In the genomic region with DNA sequence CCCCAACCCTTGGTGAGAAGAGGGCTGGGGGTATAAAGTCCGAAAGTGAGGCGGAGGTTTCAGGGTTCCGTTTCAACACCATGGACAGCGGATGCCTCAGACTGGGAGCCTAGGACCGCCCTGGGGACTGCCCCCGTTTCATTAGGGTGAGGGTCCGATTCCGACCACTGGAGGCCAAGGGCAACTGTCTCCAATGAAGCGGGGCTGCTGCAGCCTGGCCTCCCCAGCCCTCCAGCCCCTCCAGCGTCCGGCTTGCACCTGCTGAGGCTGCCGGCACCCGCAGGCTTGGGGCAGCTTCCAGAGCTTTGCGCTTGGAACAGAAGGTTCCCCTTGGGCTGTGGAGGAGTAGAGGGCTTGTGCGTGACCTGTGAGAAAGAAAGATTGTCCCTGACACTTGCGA, we compare ENCODE assay signal across 17 cellular contexts. TPM values are rescaled to one million over a fixed set of nuclear protein-coding genes. Genes with fewer than 3 reads are reported as not detected.
A peak's percentile ranks its signal among the peaks of the same experiment; 100 is the strongest.
DNase-seq lines count a peak whose midpoint lies in the region; ATAC-seq, FAIRE-seq and TF ChIP-seq lines count a peak whose summit lies in the region.
"Had no signal": no experiment of that assay in that cellular context is flagged by ENCODE, and none has a peak within 500 bp of the region (broad histone marks: within the 10 kb centered on the region; RNA-seq: fewer than 3 reads in every experiment).

No MANE protein-coding gene starts in this region.

- peaks cover 40% of the 10 kb centered on the region for H3K27me3 Mint-ChIP-seq in activated CD8-positive, alpha-beta T cell treated with anti-CD3 and anti-CD28 coated beads, Interleukin-2, amount 10 ng/mL, durations not matched to agents 7 days and 5 days (ENCODE audit: low read depth)
- peaks cover 9 to 18% (median 12%) of the 10 kb centered on the region in 3 donors for H3K27me3 Mint-ChIP-seq in immature natural killer cell (ENCODE audit: low read depth in 3 of 3)

- WGBS in HepG2 (ENCODE audit: low lambda C conversion rate): 18% methylated on average over 14 of the region's 16 CpGs
- WGBS in right lobe of liver (ENCODE audit: insufficient coverage, low coverage, low lambda C conversion rate, missing lambda C conversion rate): 5% methylated on average over 3 of the region's 16 CpGs

- no peak for FAIRE-seq in HepG2 (lab: Jason Lieb, UNC)
- FAIRE-seq: G401.6 had no signal

- no peak overlapping the region for H3K4me2 ChIP-seq in HepG2 (ENCODE audit: low read depth, low read length)

- POLR2A ChIA-PET in HepG2 (lab: Yijun Ruan, JAX): no interaction called here
- POLR2A ChIA-PET in activated CD8-positive, alpha-beta T cell treated with anti-CD3 and anti-CD28 coated beads, Interleukin-2, amount 10 ng/mL, durations not matched to agents 7 days and 5 days (lab: Charles Lee): no interaction called here

- intact Hi-C loops in HepG2 (cut with micrococcal nuclease; ENCODE audit: unreplicated experiment) (no loop called here), right lobe of liver (cut with DNase I) (loop anchor here in 1 of 2 donors (5.0 kb wide), 1 partner anchor 114 kb away; no protein-coding TSS in a partner anchor)

- H3K79me2 ChIP-seq in HepG2 (ENCODE audit: insufficient read depth, low read length): no peaks in the 10 kb centered on the region
- H3K79me2 ChIP-seq: parathyroid adenoma had no signal

- H3K4me1 Mint-ChIP-seq in activated CD8-positive, alpha-beta T cell treated with anti-CD3 and anti-CD28 coated beads, Interleukin-2, amount 10 ng/mL, durations not matched to agents 7 days and 5 days (ENCODE audit: low read depth): peaks cover 10% of the 10 kb centered on the region
- H3K4me1 Mint-ChIP-seq in immature natural killer cell: peaks cover 0 to 12% of the 10 kb centered on the region in 2 donors

- BruUV-seq in HepG2 (replicated peaks; lab: Mats Ljungman, UMichigan): no TSS peak

- no peak overlapping the region for H2AFZ ChIP-seq in HepG2 (ENCODE audit: low read length)
- H2AFZ ChIP-seq: parathyroid adenoma had no signal

- no peaks in the 10 kb centered on the region for H3K36me3 ChIP-seq in HepG2 (replicated peaks in 1 of 2; ENCODE audit: control insufficient read depth in 1 of 2, insufficient read depth in 2 of 2, low read length in 2 of 2)
- no peaks in the 10 kb centered on the region for H3K36me3 ChIP-seq in right lobe of liver
- H3K36me3 ChIP-seq: left lung had no signal

- peaks cover 1% of the 10 kb centered on the region for H3K36me3 Mint-ChIP-seq in activated CD8-positive, alpha-beta T cell treated with anti-CD3 and anti-CD28 coated beads, Interleukin-2, amount 10 ng/mL, durations not matched to agents 7 days and 5 days (ENCODE audit: low read depth)
- no peaks in the 10 kb centered on the region for H3K36me3 Mint-ChIP-seq in immature natural killer cell

- H3K9ac ChIP-seq in HepG2 (ENCODE audit: insufficient read depth, low read depth, low read length): no peak overlapping the region
- H3K9ac ChIP-seq: parathyroid adenoma had no signal

- TF ChIP-seq CTCF in HepG2 (CRISPR knock-in tag; IDR thresholded peaks at IDR 0.05) (no peak), right lobe of liver (IDR thresholded peaks at IDR 0.05) (no peak), coronary artery (IDR thresholded peaks at IDR 0.05) (no peak)

- H3K27ac ChIP-seq in HepG2 (ENCODE audit: extremely low read length, insufficient read depth, low read length) (no peak overlapping the region), right lobe of liver (no peak overlapping the region), coronary artery (no peak overlapping the region)
- H3K27ac ChIP-seq: left lung, parathyroid adenoma had no signal

- no peak for TF ChIP-seq POLR2A in HepG2 (IDR thresholded peaks at IDR 0.05; ENCODE audit: insufficient read depth in 1 of 2, low read depth in 2 of 2, low read length in 2 of 2)
- no peak for TF ChIP-seq POLR2A in right lobe of liver (IDR thresholded peaks at IDR 0.05)
- no peak for TF ChIP-seq POLR2A in erythroblast (IDR thresholded peaks at IDR 0.05; ENCODE audit: low read length)

- TF ChIP-seq RAD21 in HepG2 (CRISPR knock-in tag; IDR thresholded peaks at IDR 0.05): no peak

- H3K4me3 ChIP-seq in HepG2 (replicated peaks in 1 of 3; ENCODE audit: insufficient read depth in 1 of 3, low read depth in 2 of 3, low read length in 3 of 3) (no peak overlapping the region), right lobe of liver (no peak overlapping the region), coronary artery (no peak overlapping the region)
- H3K4me3 ChIP-seq: left lung had no signal

- ATAC-seq in HepG2 (no peak), right lobe of liver (no peak)
- no peak for ATAC-seq in activated CD8-positive, alpha-beta T cell treated with anti-CD3 and anti-CD28 coated beads, Interleukin-2, amount 10 ng/mL, durations not matched to agents 7 days and 5 days
- ATAC-seq: left lung had no signal

- TF ChIP-seq EP300 in HepG2 (IDR thresholded peaks at IDR 0.05; ENCODE audit: low read depth in 2 of 2, low read length in 2 of 2) (no peak), HepG2 (CRISPR knock-in tag; IDR thresholded peaks at IDR 0.05; ENCODE audit: borderline replicate concordance) (no peak)

- DNase-seq in HepG2 (ENCODE audit: low spot score): no peak
- no peak for DNase-seq in right lobe of liver
- no peak for DNase-seq in activated CD8-positive, alpha-beta T cell treated with anti-CD3 and anti-CD28 coated beads, Interleukin-2, amount 10 ng/mL, durations not matched to agents 7 days and 5 days
- no peak for DNase-seq in immature natural killer cell
- no peak for DNase-seq in retina
- no peak for DNase-seq in coronary artery (ENCODE audit: low spot score)
- no peak for DNase-seq in erythroblast (lab: John Stamatoyannopoulos, UW)
- DNase-seq in activated naive CD4-positive, alpha-beta T cell treated with Interleukin-2 at 50 U/mL for 16 hours: no peak
- DNase-seq: activated CD4-positive, alpha-beta T cell treated with anti-CD3 and anti-CD28 coated beads, Interleukin-2, amount 10 ng/mL, durations not matched to agents 7 days and 5 days; AML-193; foreskin melanocyte; KG1; left lung; NCI-H187 had no signal

- in situ Hi-C loops in HepG2 (cut with HindIII; ENCODE audit: extremely low pct_ligation_motif_present, low pct_unique_long_range_greater_than_20kb): no loop called here

- H3K9me3 ChIP-seq in HepG2 (ENCODE audit: low read length) (no peaks in the 10 kb centered on the region), right lobe of liver (no peaks in the 10 kb centered on the region)
- H3K9me3 ChIP-seq: left lung had no signal

- peak overlapping the region; percentile 64 for H3K27ac Mint-ChIP-seq in activated CD8-positive, alpha-beta T cell treated with anti-CD3 and anti-CD28 coated beads, Interleukin-2, amount 10 ng/mL, durations not matched to agents 7 days and 5 days
- no peak overlapping the region for H3K27ac Mint-ChIP-seq in immature natural killer cell
- H3K27ac Mint-ChIP-seq: activated CD4-positive, alpha-beta T cell treated with anti-CD3 and anti-CD28 coated beads, Interleukin-2, amount 10 ng/mL, durations not matched to agents 7 days and 5 days; dendritic cell treated with granulocyte-macrophage colony-stimulating factor and Interleukin-4, amounts not matched to agents 40 ng/mL and 50 ng/mL, for 4 days had no signal

- H3K4me3 Mint-ChIP-seq in activated CD8-positive, alpha-beta T cell treated with anti-CD3 and anti-CD28 coated beads, Interleukin-2, amount 10 ng/mL, durations not matched to agents 7 days and 5 days: no peak overlapping the region
- peak overlapping the region; percentile 30 to 73 (median 48) for H3K4me3 Mint-ChIP-seq in immature natural killer cell
- H3K4me3 Mint-ChIP-seq: activated CD4-positive, alpha-beta T cell treated with anti-CD3 and anti-CD28 coated beads, Interleukin-2, amount 10 ng/mL, durations not matched to agents 7 days and 5 days; dendritic cell treated with granulocyte-macrophage colony-stimulating factor and Interleukin-4, amounts not matched to agents 40 ng/mL and 50 ng/mL, for 4 days had no signal

- H3K4me1 ChIP-seq in HepG2 (ENCODE audit: insufficient read depth, low read length) (peaks cover 26% of the 10 kb centered on the region), right lobe of liver (peaks cover 0 to 16% (median 0%) of the 10 kb centered on the region in 4 donors)
- H3K4me1 ChIP-seq: parathyroid adenoma had no signal

- H4K20me1 ChIP-seq in HepG2 (ENCODE audit: insufficient read depth, low read length): peaks cover 49% of the 10 kb centered on the region; the same call in 1 of the 2 replicates

- H3K9me3 Mint-ChIP-seq in activated CD8-positive, alpha-beta T cell treated with anti-CD3 and anti-CD28 coated beads, Interleukin-2, amount 10 ng/mL, durations not matched to agents 7 days and 5 days (ENCODE audit: insufficient read depth): no peaks in the 10 kb centered on the region
- H3K9me3 Mint-ChIP-seq in immature natural killer cell: no peaks in the 10 kb centered on the region
- H3K9me3 Mint-ChIP-seq: activated CD4-positive, alpha-beta T cell treated with anti-CD3 and anti-CD28 coated beads, Interleukin-2, amount 10 ng/mL, durations not matched to agents 7 days and 5 days; dendritic cell treated with granulocyte-macrophage colony-stimulating factor and Interleukin-4, amounts not matched to agents 40 ng/mL and 50 ng/mL, for 4 days had no signal

- CTCF ChIA-PET in HepG2 (lab: Yijun Ruan, JAX; ENCODE audit: low intra/inter-chr PET ratio, low total read pairs): no interaction called here
- CTCF ChIA-PET in activated CD8-positive, alpha-beta T cell treated with anti-CD3 and anti-CD28 coated beads, Interleukin-2, amount 10 ng/mL, durations not matched to agents 7 days and 5 days (lab: Charles Lee): no interaction called here

- H3K27me3 ChIP-seq in HepG2 (ENCODE audit: control insufficient read depth in 1 of 2, insufficient read depth in 2 of 2, low read length in 2 of 2): peaks cover 21 to 95% of the 10 kb centered on the region in 2 experiments
- peaks cover 13 to 29% of the 10 kb centered on the region in 2 donors for H3K27me3 ChIP-seq in right lobe of liver

RNA-seq across cellular contexts. Expression of a gene that starts 39.9 kb away (rescaled TPM):
- total RNA-seq in HepG2 (2016; rRNA removed; fragmentation: Illumina TruSeq; extraction: Trizol) (37.7 and 39.8 TPM in 2 replicates), right lobe of liver (10 to 100 TPM; 16.4 to 23.6 (median 21.1) TPM)
- 15.1 and 15.2 TPM in 2 replicates for total RNA-seq in HepG2 (2016; cell fraction: cytosol; rRNA removed; fragmentation: Illumina TruSeq; extraction: Trizol; ENCODE audit: low read depth)
- 35.8 and 37.7 TPM in 2 replicates for total RNA-seq in HepG2 (2016; cell fraction: insoluble cytoplasmic fraction; rRNA removed; fragmentation: Illumina TruSeq; extraction: Trizol)
- 41.8 and 42.4 TPM in 2 replicates for total RNA-seq in HepG2 (2016; cell fraction: membrane; rRNA removed; fragmentation: Illumina TruSeq; extraction: Trizol)
- total RNA-seq in HepG2 (2016; cell fraction: nucleus; rRNA removed; fragmentation: Illumina TruSeq; extraction: Trizol): 28.2 and 31.2 TPM in 2 replicates
- polyA plus RNA-seq in HepG2 (2011; rRNA removed) (34.5 and 36.4 TPM in 2 replicates), immature natural killer cell (10 to 100 TPM; 22.6 to 30.7 (median 24.1) TPM)
- 27.2 and 28.5 TPM in 2 replicates for polyA plus RNA-seq in HepG2 (2011; cell fraction: cytosol; rRNA removed)
- 36.7 and 41.9 TPM in 2 replicates for polyA plus RNA-seq in HepG2 (2011; cell fraction: nucleus; rRNA removed)
- 36.8 and 38.5 TPM in 2 replicates for polyA plus RNA-seq in HepG2 (2012)
- 9.5 and 11.3 TPM in 2 replicates for polyA plus RNA-seq in HepG2 (2016; cell fraction: cytosol; fragmentation: Illumina TruSeq; extraction: Trizol; ENCODE audit: low read depth)
- polyA plus RNA-seq in HepG2 (2016; cell fraction: insoluble cytoplasmic fraction; fragmentation: Illumina TruSeq; extraction: Trizol; ENCODE audit: low read depth): 51.6 and 60.0 TPM in 2 replicates
- 29.6 and 31.9 TPM in 2 replicates for polyA plus RNA-seq in HepG2 (2016; cell fraction: membrane; fragmentation: Illumina TruSeq; extraction: Trizol; ENCODE audit: low read depth)
- polyA plus RNA-seq in HepG2 (2016; cell fraction: nucleus; fragmentation: Illumina TruSeq; extraction: Trizol; ENCODE audit: insufficient read depth, low read depth): 75.9 and 78.1 TPM in 2 replicates
- polyA minus RNA-seq in HepG2 (2011; rRNA and poly(A)+ RNA removed; ENCODE audit: low replicate concordance): 40.3 and 47.9 TPM in 2 replicates
- polyA minus RNA-seq in HepG2 (2011; cell fraction: cytosol; rRNA and poly(A)+ RNA removed): 30.1 and 32.4 TPM in 2 replicates
- 17.8 and 21.1 TPM in 2 replicates for polyA minus RNA-seq in HepG2 (2011; cell fraction: nucleus; rRNA and poly(A)+ RNA removed)
- total RNA-seq in activated CD8-positive, alpha-beta T cell treated with anti-CD3 and anti-CD28 coated beads, Interleukin-2, amount 10 ng/mL, durations not matched to agents 7 days and 5 days: 10 to 100 TPM; 36.2 to 38.7 TPM

RNA-seq across cellular contexts. Expression of a gene that starts 59.7 kb away (rescaled TPM):
- total RNA-seq in HepG2 (2016; rRNA removed; fragmentation: Illumina TruSeq; extraction: Trizol) (0.20 and 0.27 TPM in 2 replicates), right lobe of liver (not detected)
- not detected in 2 replicates for total RNA-seq in HepG2 (2016; cell fraction: cytosol; rRNA removed; fragmentation: Illumina TruSeq; extraction: Trizol; ENCODE audit: low read depth)
- total RNA-seq in HepG2 (2016; cell fraction: insoluble cytoplasmic fraction; rRNA removed; fragmentation: Illumina TruSeq; extraction: Trizol): 0.33 and 0.45 TPM in 2 replicates
- 0.12 and 0.17 TPM in 2 replicates for total RNA-seq in HepG2 (2016; cell fraction: membrane; rRNA removed; fragmentation: Illumina TruSeq; extraction: Trizol)
- total RNA-seq in HepG2 (2016; cell fraction: nucleus; rRNA removed; fragmentation: Illumina TruSeq; extraction: Trizol): 0.28 and 0.53 TPM in 2 replicates
- polyA plus RNA-seq in HepG2 (2011; rRNA removed) (5.1 and 8.6 TPM in 2 replicates), immature natural killer cell (not detected)
- 4.3 and 7.9 TPM in 2 replicates for polyA plus RNA-seq in HepG2 (2011; cell fraction: cytosol; rRNA removed)
- polyA plus RNA-seq in HepG2 (2011; cell fraction: nucleus; rRNA removed): 81.1 and 86.7 TPM in 2 replicates
- polyA plus RNA-seq in HepG2 (2012): 2.6 and 6.6 TPM in 2 replicates
- 0.14 TPM in 1 of 2 replicates, not detected in the other for polyA plus RNA-seq in HepG2 (2016; cell fraction: cytosol; fragmentation: Illumina TruSeq; extraction: Trizol; ENCODE audit: low read depth)
- 0.37 TPM in 1 of 2 replicates, not detected in the other for polyA plus RNA-seq in HepG2 (2016; cell fraction: insoluble cytoplasmic fraction; fragmentation: Illumina TruSeq; extraction: Trizol; ENCODE audit: low read depth)
- polyA plus RNA-seq in HepG2 (2016; cell fraction: membrane; fragmentation: Illumina TruSeq; extraction: Trizol; ENCODE audit: low read depth): 0.29 TPM in 1 of 2 replicates, not detected in the other
- 0.62 and 0.85 TPM in 2 replicates for polyA plus RNA-seq in HepG2 (2016; cell fraction: nucleus; fragmentation: Illumina TruSeq; extraction: Trizol; ENCODE audit: insufficient read depth, low read depth)
- polyA minus RNA-seq in HepG2 (2011; rRNA and poly(A)+ RNA removed; ENCODE audit: low replicate concordance): 0.37 and 4.3 TPM in 2 replicates
- 2.0 and 2.2 TPM in 2 replicates for polyA minus RNA-seq in HepG2 (2011; cell fraction: cytosol; rRNA and poly(A)+ RNA removed)
- polyA minus RNA-seq in HepG2 (2011; cell fraction: nucleus; rRNA and poly(A)+ RNA removed): 6.4 and 9.9 TPM in 2 replicates
- total RNA-seq in activated CD8-positive, alpha-beta T cell treated with anti-CD3 and anti-CD28 coated beads, Interleukin-2, amount 10 ng/mL, durations not matched to agents 7 days and 5 days: under 1 TPM; 0.37 to 0.74 TPM
- total RNA-seq: activated CD4-positive, alpha-beta T cell treated with anti-CD3 and anti-CD28 coated beads, Interleukin-2, amount 10 ng/mL, durations not matched to agents 7 days and 5 days had no signal
